1 cellular context compared by ENCODE assay signal in genomic region chr14:58646479-58646878, GRCh38.
A peak's percentile ranks its signal among the peaks of the same experiment; 100 is the strongest.
TF ChIP-seq lines count a peak whose summit lies in the region.

No MANE protein-coding gene starts in this region.

TF ChIP-seq in K562, 482 proteins besides CTCF, POLR2A, EP300 and RAD21 (continued from another document and continues in another):
- no peak for TF ChIP-seq KDM4B (IDR thresholded peaks at IDR 0.05; ENCODE audit: borderline replicate concordance in 2 of 2, low read depth in 1 of 2)
- TF ChIP-seq ZNF655 (CRISPR knock-in tag; IDR thresholded peaks at IDR 0.05): no peak
- no peak for TF ChIP-seq ZNF76 (CRISPR knock-in tag; IDR thresholded peaks at IDR 0.05; ENCODE audit: borderline replicate concordance)
- no peak for TF ChIP-seq MYBL2 (IDR thresholded peaks at IDR 0.05; ENCODE audit: low read depth)
- TF ChIP-seq MYBL2 (CRISPR knock-in tag; IDR thresholded peaks at IDR 0.05; ENCODE audit: borderline replicate concordance): no peak
- no peak for TF ChIP-seq ZNF133 (CRISPR knock-in tag; IDR thresholded peaks at IDR 0.05)
- TF ChIP-seq RCOR1 (IDR thresholded peaks at IDR 0.05; ENCODE audit: borderline replicate concordance in 1 of 2, low read depth in 2 of 2, low read length in 2 of 2): peak in 1 of 2 experiments; percentile 75; a peak in 2 of 4 replicates
- no peak for TF ChIP-seq ZNF551 (CRISPR knock-in tag; IDR thresholded peaks at IDR 0.05)
- no peak for TF ChIP-seq PTBP1 (IDR thresholded peaks at IDR 0.05; ENCODE audit: low read depth, low read length)
- TF ChIP-seq ZFX (CRISPR knock-in tag; IDR thresholded peaks at IDR 0.05): peak; percentile 63
- TF ChIP-seq HNRNPLL (IDR thresholded peaks at IDR 0.05; ENCODE audit: low read depth, low read length, poor library complexity, severe bottlenecking): no peak
- no peak for TF ChIP-seq ZNF3 (CRISPR knock-in tag; IDR thresholded peaks at IDR 0.05)
- peak; percentile 90; the same call in 1 of the 2 replicates for TF ChIP-seq MTA3 (IDR thresholded peaks at IDR 0.05; ENCODE audit: borderline replicate concordance)
- no peak for TF ChIP-seq RNF219 (CRISPR knock-in tag; IDR thresholded peaks at IDR 0.05)
- TF ChIP-seq HDGF (IDR thresholded peaks at IDR 0.05): no peak
- no peak for TF ChIP-seq ZNF561 (CRISPR knock-in tag; conservative IDR thresholded peaks at IDR 0.05)
- no peak for TF ChIP-seq PTTG1 (tag; IDR thresholded peaks at IDR 0.05; ENCODE audit: low read depth)
- TF ChIP-seq ATF7 (IDR thresholded peaks at IDR 0.05): peak; percentile 29; the same call in 1 of the 2 replicates
- no peak for TF ChIP-seq NFATC3 (IDR thresholded peaks at IDR 0.05)
- TF ChIP-seq MEIS2 (IDR thresholded peaks at IDR 0.05; ENCODE audit: partially characterized antibody): no peak
- TF ChIP-seq ZSCAN32 (CRISPR knock-in tag; IDR thresholded peaks at IDR 0.05): no peak
- TF ChIP-seq RFX5 (IDR thresholded peaks at IDR 0.05; ENCODE audit: low read depth, low read length): no peak
- TF ChIP-seq NCOA4 (IDR thresholded peaks at IDR 0.05; ENCODE audit: partially characterized antibody): no peak
- no peak for TF ChIP-seq ETV1 (tag; conservative IDR thresholded peaks at IDR 0.05; ENCODE audit: low read depth)
- TF ChIP-seq POLR3A (IDR thresholded peaks at IDR 0.05; ENCODE audit: borderline replicate concordance, extremely low read depth, insufficient read depth, insufficient read length): no peak
- no peak for TF ChIP-seq FOXA1 (IDR thresholded peaks at IDR 0.05; ENCODE audit: borderline replicate concordance)
- no peak for TF ChIP-seq ATF4 (CRISPR knock-in tag; IDR thresholded peaks at IDR 0.05)
- TF ChIP-seq CBX1 (IDR thresholded peaks at IDR 0.05; ENCODE audit: low read depth): no peak
- no peak for TF ChIP-seq SMAD1 (IDR thresholded peaks at IDR 0.05; ENCODE audit: low read depth, low read length, partially characterized antibody)
- TF ChIP-seq ASH1L (IDR thresholded peaks at IDR 0.05; ENCODE audit: borderline replicate concordance, low read depth, partially characterized antibody): no peak
- TF ChIP-seq ETV6 (IDR thresholded peaks at IDR 0.05; ENCODE audit: borderline replicate concordance in 1 of 2, low read depth in 2 of 2, low read length in 1 of 2): no peak
- TF ChIP-seq ETV6 (CRISPR knock-in tag; IDR thresholded peaks at IDR 0.05; ENCODE audit: borderline replicate concordance): no peak
- no peak for TF ChIP-seq ZBTB26 (CRISPR knock-in tag; IDR thresholded peaks at IDR 0.05)
- 0 out of 2 replicates have a peak, but pooled peaks have one; percentile 16 for TF ChIP-seq EGR1 (conservative IDR thresholded peaks at IDR 0.05)
- peak; percentile 64 for TF ChIP-seq RBFOX2 (IDR thresholded peaks at IDR 0.05; ENCODE audit: low read depth, low read length)
- TF ChIP-seq SMARCC2 (IDR thresholded peaks at IDR 0.05; ENCODE audit: low read depth): no peak
- TF ChIP-seq BCLAF1 (IDR thresholded peaks at IDR 0.05; ENCODE audit: borderline replicate concordance in 1 of 2, control insufficient read depth in 1 of 2, low read depth in 2 of 2, low read length in 1 of 2): no peak
- TF ChIP-seq RFX1 (IDR thresholded peaks at IDR 0.05): no peak
- TF ChIP-seq CXXC5 (CRISPR knock-in tag; IDR thresholded peaks at IDR 0.05): peak; percentile 34; the same call in 1 of the 2 replicates
- no peak for TF ChIP-seq RBM25 (IDR thresholded peaks at IDR 0.05; ENCODE audit: low read depth, low read length, severe bottlenecking)
- TF ChIP-seq ILK (tag; IDR thresholded peaks at IDR 0.05; ENCODE audit: borderline replicate concordance, low read depth): no peak
- TF ChIP-seq XRCC4 (IDR thresholded peaks at IDR 0.05; ENCODE audit: extremely low read depth, insufficient read depth, insufficient read length): no peak
- no peak for TF ChIP-seq PKNOX1 (IDR thresholded peaks at IDR 0.05)
- no peak for TF ChIP-seq ETS2 (tag; IDR thresholded peaks at IDR 0.05; ENCODE audit: borderline replicate concordance, poor library complexity, severe bottlenecking)
- TF ChIP-seq MAFK (IDR thresholded peaks at IDR 0.05; ENCODE audit: low read length): no peak
- TF ChIP-seq MLX (CRISPR knock-in tag; conservative IDR thresholded peaks at IDR 0.05): no peak
- TF ChIP-seq ZNF592 (IDR thresholded peaks at IDR 0.05): no peak
